Comparison of ENCODE assay signal across 24 cellular contexts in the genomic region with DNA sequence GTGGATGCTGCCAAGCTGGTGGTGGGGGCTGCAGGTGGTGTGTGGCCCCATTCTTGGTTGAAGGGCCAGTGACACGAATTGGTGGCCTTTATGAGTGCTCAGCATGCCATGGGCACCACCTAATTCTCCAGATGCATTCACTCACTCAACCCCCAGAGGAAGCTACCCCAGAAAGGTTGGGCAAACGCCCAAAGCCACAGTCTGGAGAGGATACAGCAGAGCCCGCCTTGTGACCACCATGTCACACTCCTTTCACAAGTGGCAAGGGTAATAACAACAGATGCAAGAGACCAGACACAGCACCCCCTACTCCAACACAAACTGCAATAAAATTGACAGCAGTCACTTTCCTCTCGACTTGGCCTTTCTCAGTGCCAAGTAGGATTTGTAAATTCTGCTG. TPM values are rescaled to one million over a fixed set of nuclear protein-coding genes. Genes with fewer than 3 reads are reported as not detected.
"Had no signal": no experiment of that assay in that cellular context is flagged by ENCODE, and none has a peak within 500 bp of the region (broad histone marks: within the 10 kb centered on the region; RNA-seq: fewer than 3 reads in every experiment).

No MANE protein-coding gene starts in this region.

- ATAC-seq: HepG2 had no signal

- H3K36me3 ChIP-seq: MG63, SJSA1 had no signal

- H3K4me1 ChIP-seq: SJSA1 had no signal

- DNase-seq: IMR-90, Karpas-422, KG1, MG63, NCI-H1092, NCI-H1105 treated with DMSO at 0.1 percent for 48 hours, NCI-H1417 treated with DMSO at 0.1 percent for 48 hours, NCI-H146, NCI-H1694 treated with DMSO at 0.1 percent for 48 hours, NCI-H1930, NCI-H2081, NCI-H2107, NCI-H2227 treated with DMSO at 0.1 percent for 48 hours, NCI-H524, NCI-H526 treated with DMSO at 0.1 percent for 48 hours, NCI-H748 treated with DMSO at 0.1 percent for 48 hours, Right ventricle myocardium superior, RPMI8226, SIG-M5 had no signal

- H3K4me3 ChIP-seq: MG63, SJSA1, SK-N-MC had no signal

- H3K27me3 ChIP-seq: MG63, SJSA1 had no signal

- H3K9me3 ChIP-seq: MG63, SJSA1 had no signal

- H3K27ac ChIP-seq: SJSA1, SK-N-MC had no signal

RNA-seq across cellular contexts. Expression of gene MC2R, which starts 27.0 kb away (rescaled TPM):
- total RNA-seq: HepG2, HT1080, IMR-90, NCI-H460, Right ventricle myocardium superior, SJSA1 had no signal
- polyA plus RNA-seq: HepG2, IMR-90 had no signal
